ENCODE assay signal across 20 cellular contexts in the genomic region with DNA sequence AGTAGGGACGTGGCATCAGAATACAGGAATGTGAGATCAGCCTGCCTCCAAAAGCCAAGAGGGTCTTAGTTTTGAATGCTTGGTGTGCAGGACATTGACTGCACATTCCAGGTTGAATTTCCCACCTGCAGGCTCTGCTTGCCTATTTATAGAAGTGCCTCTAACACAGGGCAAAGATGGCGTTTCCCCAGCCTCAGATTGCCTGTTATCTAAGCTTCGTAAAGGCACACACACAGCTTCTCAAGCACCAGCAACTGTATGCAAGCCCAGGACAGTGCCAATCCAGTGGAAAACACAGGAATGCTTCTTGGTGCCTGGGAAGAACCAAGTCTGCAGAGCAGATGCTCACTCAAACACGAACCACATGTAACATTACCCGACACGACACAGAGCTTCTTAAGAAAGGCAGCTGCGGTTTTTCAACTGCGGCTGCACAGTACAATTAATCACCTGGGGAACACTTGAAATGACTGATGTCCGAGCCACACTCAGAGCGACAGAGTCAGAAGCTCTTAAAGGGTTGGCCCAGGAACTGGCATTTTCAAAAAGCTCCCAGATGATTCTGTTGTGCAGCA.
DNase-seq lines count a peak whose midpoint lies in the region; TF ChIP-seq lines count a peak whose summit lies in the region.
"Had no signal": no experiment of that assay in that cellular context is flagged by ENCODE, and none has a peak within 500 bp of the region (broad histone marks: within the 10 kb centered on the region; RNA-seq: fewer than 3 reads in every experiment).

No MANE protein-coding gene starts in this region.

- H3K9me3 Mint-ChIP-seq in type B pancreatic cell, result no peaks in the 10 kb centered on the region
- H3K9me3 Mint-ChIP-seq: activated T-helper 17 cell treated with anti-CD3 and anti-CD28 coated beads, Interleukin-2, amount 50 U/mL, for 72 hours; naive thymus-derived CD8-positive, alpha-beta T cell had no signal

- H3K4me1 ChIP-seq in stomach, result no peaks in the 10 kb centered on the region
- H3K4me1 ChIP-seq: Caco-2, tibial nerve had no signal

- no peaks in the 10 kb centered on the region for H3K9me3 ChIP-seq in stomach
- H3K9me3 ChIP-seq: Caco-2, tibial nerve had no signal

- no peak overlapping the region for H3K4me3 ChIP-seq in stomach
- H3K4me3 ChIP-seq: tibial nerve had no signal

- no peaks in the 10 kb centered on the region for H3K36me3 Mint-ChIP-seq in type B pancreatic cell
- H3K36me3 Mint-ChIP-seq: naive thymus-derived CD8-positive, alpha-beta T cell had no signal

- H3K4me3 Mint-ChIP-seq in type B pancreatic cell, result peak overlapping the region; percentile 56
- H3K4me3 Mint-ChIP-seq: activated CD8-positive, alpha-beta T cell treated with anti-CD3 and anti-CD28 coated beads, Interleukin-2, amount 10 ng/mL, durations not matched to agents 7 days and 5 days; activated T-helper 17 cell treated with anti-CD3 and anti-CD28 coated beads, Interleukin-2, amount 50 U/mL, for 72 hours; naive thymus-derived CD8-positive, alpha-beta T cell had no signal

- 49 to 66% (median 51%) methylated on average over 10 of the region's 10 CpGs for WGBS in stomach, 5 donors

- H3K27ac ChIP-seq in stomach, result no peak overlapping the region
- H3K27ac ChIP-seq: 22Rv1, KMS-11, tibial nerve had no signal

- TF ChIP-seq CTCF in type B pancreatic cell (conservative IDR thresholded peaks at IDR 0.05) (no peak), stomach (IDR thresholded peaks at IDR 0.05) (no peak)

- peaks cover 38% of the 10 kb centered on the region for H3K27me3 Mint-ChIP-seq in type B pancreatic cell

- no peak for TF ChIP-seq EP300 in stomach (IDR thresholded peaks at IDR 0.05)

- peaks cover 0 to 46% (median 3%) of the 10 kb centered on the region in 3 donors for H3K27me3 ChIP-seq in stomach

- no peak for TF ChIP-seq POLR2A in stomach (IDR thresholded peaks at IDR 0.05)

- peaks cover 8% of the 10 kb centered on the region for H3K4me1 Mint-ChIP-seq in type B pancreatic cell (ENCODE audit: unreplicated experiment)
- H3K4me1 Mint-ChIP-seq: activated T-helper 17 cell treated with anti-CD3 and anti-CD28 coated beads, Interleukin-2, amount 50 U/mL, for 72 hours; naive thymus-derived CD8-positive, alpha-beta T cell had no signal

- no peaks in the 10 kb centered on the region for H3K36me3 ChIP-seq in stomach
- H3K36me3 ChIP-seq: tibial nerve had no signal

- intact Hi-C loops in stomach (cut with DNase I; ENCODE audit: low total_unique reads), result no loop called here

- H3K27ac Mint-ChIP-seq in type B pancreatic cell, result no peak overlapping the region
- H3K27ac Mint-ChIP-seq: activated CD8-positive, alpha-beta T cell treated with anti-CD3 and anti-CD28 coated beads, Interleukin-2, amount 10 ng/mL, durations not matched to agents 7 days and 5 days; activated T-helper 17 cell treated with anti-CD3 and anti-CD28 coated beads, Interleukin-2, amount 50 U/mL, for 72 hours; naive thymus-derived CD8-positive, alpha-beta T cell had no signal

- DNase-seq in DMS 273 (lab: John Stamatoyannopoulos, UW; ENCODE audit: unreplicated experiment) (peak; percentile 29), DMS 273 treated with DMSO at 0.1 percent for 48 hours (lab: John Stamatoyannopoulos, UW) (no peak), NCI-H510A treated with DMSO at 0.1 percent for 48 hours (lab: John Stamatoyannopoulos, UW) (peak; percentile 39), fibroblast of peridontal ligament (ENCODE audit: extremely low read depth) (peak; percentile 19), type B pancreatic cell (ENCODE audit: extremely low spot score, unreplicated experiment) (no peak), stomach (no peak), 8988T (no peak), germinal center (ENCODE audit: low spot score) (no peak)
- DNase-seq: activated CD8-positive, alpha-beta T cell treated with anti-CD3 and anti-CD28 coated beads, Interleukin-2, amount 10 ng/mL, durations not matched to agents 7 days and 5 days; aorta; Caco-2; left ventricle myocardium superior; naive thymus-derived CD8-positive, alpha-beta T cell; NCI-H1694; right cardiac atrium; stimulated activated CD4-positive, alpha-beta T cell treated with anti-CD3 and anti-CD28 coated beads, Interleukin-4, amount 100 ng/mL, for 24 hours had no signal

Comparison
In these comparisons a context has a peak if more than half of its experiments do, and no peak if none do; other contexts are left out.
1. DNase-seq: peak in DMS 273 (single experiment), NCI-H510A treated with DMSO at 0.1 percent for 48 hours (single experiment) and fibroblast of peridontal ligament (single experiment); none in DMS 273 treated with DMSO at 0.1 percent for 48 hours (single experiment), type B pancreatic cell (single experiment), stomach (single experiment), 8988T (single experiment) and germinal center (single experiment).